17 cellular contexts compared by ENCODE assay signal in genomic region chr1:151897861-151898468, GRCh38. TPM values are rescaled to one million over a fixed set of nuclear protein-coding genes. Genes with fewer than 3 reads are reported as not detected.
A peak's percentile ranks its signal among the peaks of the same experiment; 100 is the strongest.
DNase-seq lines count a peak whose midpoint lies in the region; ATAC-seq and TF ChIP-seq lines count a peak whose summit lies in the region.
"Had no signal": no experiment of that assay in that cellular context is flagged by ENCODE, and none has a peak within 500 bp of the region (broad histone marks: within the 10 kb centered on the region; RNA-seq: fewer than 3 reads in every experiment).

No MANE protein-coding gene starts in this region.

- H3K36me3 Mint-ChIP-seq in activated naive CD4-positive, alpha-beta T cell treated with anti-CD3 and anti-CD28 coated beads for 36 hours (ENCODE audit: low read depth) = peaks cover 56% of the 10 kb centered on the region
- H3K36me3 Mint-ChIP-seq in T-helper 17 cell (ENCODE audit: low read depth) = peaks cover 6% of the 10 kb centered on the region
- H3K36me3 Mint-ChIP-seq in stimulated activated effector memory CD8-positive, alpha-beta T cell treated with anti-CD3 and anti-CD28 coated beads, Interleukin-12 subunit alpha, Interleukin-12 subunit beta, amount 100 ng/mL, for 72 hours = peaks cover 26% of the 10 kb centered on the region

- no peak overlapping the region for H3K9ac ChIP-seq in colonic mucosa (ENCODE audit: low read depth in 2 of 2, low read length in 2 of 2)

- DNase-seq in activated naive CD4-positive, alpha-beta T cell treated with anti-CD3 and anti-CD28 coated beads for 36 hours = no peak
- DNase-seq in activated naive CD4-positive, alpha-beta T cell treated with anti-CD3 and anti-CD28 coated beads, Interleukin-2, amount 50 U/mL, for 16 hours = no peak
- DNase-seq in T-helper 17 cell (peak in 1 of 3 donors; percentile 16), colonic mucosa (peak; percentile 28), tibial artery (no peak), OCI-M2 (lab: John Stamatoyannopoulos, UW; ENCODE audit: unreplicated experiment) (no peak)
- DNase-seq in stimulated activated effector memory CD8-positive, alpha-beta T cell treated with anti-CD3 and anti-CD28 coated beads, Interleukin-12 subunit alpha, Interleukin-12 subunit beta, amount 100 ng/mL, for 72 hours (ENCODE audit: low spot score in 2 of 2) = no peak
- DNase-seq: activated gamma-delta T cell, H7, mammary epithelial cell, NCI-H1694 treated with DMSO at 0.1 percent for 48 hours had no signal

- peaks cover 31% of the 10 kb centered on the region for H3K9me3 Mint-ChIP-seq in activated naive CD4-positive, alpha-beta T cell treated with anti-CD3 and anti-CD28 coated beads for 36 hours
- H3K9me3 Mint-ChIP-seq in stimulated activated effector memory CD8-positive, alpha-beta T cell treated with anti-CD3 and anti-CD28 coated beads, Interleukin-12 subunit alpha, Interleukin-12 subunit beta, amount 100 ng/mL, for 72 hours = peaks cover 4% of the 10 kb centered on the region

- H3K4me3 Mint-ChIP-seq in activated naive CD4-positive, alpha-beta T cell treated with anti-CD3 and anti-CD28 coated beads for 36 hours = peak overlapping the region; percentile 45
- peak overlapping the region; percentile 80 for H3K4me3 Mint-ChIP-seq in T-helper 17 cell
- H3K4me3 Mint-ChIP-seq in stimulated activated effector memory CD8-positive, alpha-beta T cell treated with anti-CD3 and anti-CD28 coated beads, Interleukin-12 subunit alpha, Interleukin-12 subunit beta, amount 100 ng/mL, for 72 hours = peak overlapping the region; percentile 48
- H3K4me3 Mint-ChIP-seq: nephron had no signal

- TF ChIP-seq CTCF in colonic mucosa (IDR thresholded peaks at IDR 0.05) (no peak), tibial artery (IDR thresholded peaks at IDR 0.05) (no peak)

- H3K27ac Mint-ChIP-seq in activated naive CD4-positive, alpha-beta T cell treated with anti-CD3 and anti-CD28 coated beads for 36 hours = peak overlapping the region; percentile 87
- H3K27ac Mint-ChIP-seq in T-helper 17 cell = peak overlapping the region; percentile 97
- peak overlapping the region; percentile 78 for H3K27ac Mint-ChIP-seq in stimulated activated effector memory CD8-positive, alpha-beta T cell treated with anti-CD3 and anti-CD28 coated beads, Interleukin-12 subunit alpha, Interleukin-12 subunit beta, amount 100 ng/mL, for 72 hours
- H3K27ac Mint-ChIP-seq: nephron had no signal

- ATAC-seq in T-helper 17 cell (peak; percentile 24), GM18502 (IDR thresholded peaks at IDR 0.05; ENCODE audit: poor library complexity, unreplicated experiment) (no peak)
- ATAC-seq in stimulated activated effector memory CD8-positive, alpha-beta T cell treated with anti-CD3 and anti-CD28 coated beads, Interleukin-12 subunit alpha, Interleukin-12 subunit beta, amount 100 ng/mL, for 72 hours = no peak
- ATAC-seq: esophagus mucosa had no signal

- CTCF ChIA-PET in activated naive CD4-positive, alpha-beta T cell treated with anti-CD3 and anti-CD28 coated beads for 36 hours (lab: Charles Lee) = interaction anchor here (0.9 to 1.4 kb wide), 5 partner anchors 9 to 104 kb away, joined by 3 to 5 read pairs (median 4); no protein-coding TSS in a partner anchor

- peaks cover 60% of the 10 kb centered on the region for H3K4me1 Mint-ChIP-seq in activated naive CD4-positive, alpha-beta T cell treated with anti-CD3 and anti-CD28 coated beads for 36 hours (ENCODE audit: low read depth)
- peaks cover 44% of the 10 kb centered on the region for H3K4me1 Mint-ChIP-seq in T-helper 17 cell
- H3K4me1 Mint-ChIP-seq in stimulated activated effector memory CD8-positive, alpha-beta T cell treated with anti-CD3 and anti-CD28 coated beads, Interleukin-12 subunit alpha, Interleukin-12 subunit beta, amount 100 ng/mL, for 72 hours = peaks cover 36% of the 10 kb centered on the region
- H3K4me1 Mint-ChIP-seq: nephron had no signal

- H3K4me3 ChIP-seq in colonic mucosa (no peak overlapping the region), tibial artery (no peak overlapping the region)

- no peak overlapping the region for H3K27ac ChIP-seq in colonic mucosa
- H3K27ac ChIP-seq in tibial artery = no peak overlapping the region

- H3K9me3 ChIP-seq in T-helper 17 cell (ENCODE audit: control insufficient read depth, low read length, poor library complexity, severe bottlenecking) (no peaks in the 10 kb centered on the region), colonic mucosa (no peaks in the 10 kb centered on the region), tibial artery (peaks cover 0 to 11% (median 5%) of the 10 kb centered on the region in 3 donors)

- intact Hi-C loops in activated naive CD4-positive, alpha-beta T cell treated with anti-CD3 and anti-CD28 coated beads for 36 hours (cut with micrococcal nuclease) = loop anchor here (1.0 kb wide), 1 partner anchor 11 kb away; the partner anchor contains the start of gene THEM4
- intact Hi-C loops in colonic mucosa (cut with DNase I) (no loop called here), tibial artery (cut with DNase I; ENCODE audit: low total_unique reads) (no loop called here)

- H3K4me1 ChIP-seq in colonic mucosa (no peaks in the 10 kb centered on the region), tibial artery (no peaks in the 10 kb centered on the region)

- H3K36me3 ChIP-seq in colonic mucosa = no peaks in the 10 kb centered on the region
- peaks cover 15 to 18% (median 18%) of the 10 kb centered on the region in 3 donors for H3K36me3 ChIP-seq in tibial artery

- no peaks in the 10 kb centered on the region for H3K27me3 Mint-ChIP-seq in activated naive CD4-positive, alpha-beta T cell treated with anti-CD3 and anti-CD28 coated beads for 36 hours (ENCODE audit: low read depth)
- H3K27me3 Mint-ChIP-seq in T-helper 17 cell = no peaks in the 10 kb centered on the region

- H3K27me3 ChIP-seq in colonic mucosa = no peaks in the 10 kb centered on the region
- H3K27me3 ChIP-seq in tibial artery = no peaks in the 10 kb centered on the region

RNA-seq across cellular contexts. Expression of gene THEM4, which starts 11.3 kb away (rescaled TPM):
- 10 to 100 TPM; 20.1 to 22.0 TPM for total RNA-seq in activated naive CD4-positive, alpha-beta T cell treated with anti-CD3 and anti-CD28 coated beads for 36 hours
- total RNA-seq in T-helper 17 cell = 10 to 100 TPM; 42.2 to 57.3 TPM
- 1 to 10 TPM; 6.6 to 7.7 TPM for total RNA-seq in colonic mucosa

RNA-seq across cellular contexts. Expression of gene THEM5, which starts 44.5 kb away (rescaled TPM):
- total RNA-seq in activated naive CD4-positive, alpha-beta T cell treated with anti-CD3 and anti-CD28 coated beads for 36 hours = not detected
- under 1 TPM in 1 of 2 donors, not detected in 1; 0.89 TPM for total RNA-seq in T-helper 17 cell
- total RNA-seq in colonic mucosa = not detected
- total RNA-seq: H7, M059J, mammary epithelial cell, pulmonary artery endothelial cell had no signal

RNA-seq across cellular contexts. Expression of gene C2CD4D, which starts 58.3 kb away (rescaled TPM):
- 1 to 10 TPM; 2.3 to 2.7 TPM for total RNA-seq in activated naive CD4-positive, alpha-beta T cell treated with anti-CD3 and anti-CD28 coated beads for 36 hours
- total RNA-seq in T-helper 17 cell = 1 to 10 TPM; 1.9 to 2.3 TPM
- 1 to 10 TPM in 1 of 2 donors, under 1 TPM in 1; 0.85 to 1.6 TPM for total RNA-seq in colonic mucosa
- total RNA-seq: dermis blood vessel endothelial cell, M059J had no signal
